In genomic region chr3:51995346-51996156, GRCh38 we compare ENCODE assay signal across 8 cellular contexts. TPM values are rescaled to one million over a fixed set of nuclear protein-coding genes. Genes with fewer than 3 reads are reported as not detected.
DNase-seq lines count a peak whose midpoint lies in the region; ATAC-seq and TF ChIP-seq lines count a peak whose summit lies in the region.

RPL29 (minus strand) TSS chr3:51995895; CDS start chr3:51995461, 434 bp downstream.

- peak within 1 kb of the TSS; percentile 92 for H3K27ac ChIP-seq in temporal lobe (ENCODE audit: low read depth, low read length)

- TF ChIP-seq CTCF in GM06990 (IDR thresholded peaks at IDR 0.05; ENCODE audit: insufficient read depth, low read length, poor library complexity, severe bottlenecking) (no peak), omental fat pad (IDR thresholded peaks at IDR 0.05) (no peak)

- H3K4me3 ChIP-seq in GM06990 (replicated peaks; ENCODE audit: low read depth, low read length), result peak within 1 kb of the TSS; percentile 99

- H3K36me3 ChIP-seq in GM06990 (ENCODE audit: control insufficient read depth, insufficient read depth, low read length), result peaks cover 20% of the 10 kb centered on the region

- peak; percentile 73 for ATAC-seq in HG02571 (IDR thresholded peaks at IDR 0.05; ENCODE audit: unreplicated experiment)
- peak; percentile 91 for ATAC-seq in SK-N-SH treated with all-trans-retinoic acid at 6 μM for 48 hours
- ATAC-seq in omental fat pad (ENCODE audit: low FRiP score), result peak; percentile 97

- DNase-seq in GM06990 (ENCODE audit: extremely low read depth, insufficient read length) (peak; percentile 88), NCI-H1048 (lab: John Stamatoyannopoulos, UW) (peak; percentile 87), globus pallidus (ENCODE audit: low spot score) (peak; percentile 93), omental fat pad (ENCODE audit: low spot score) (peak; percentile 51)
- peak; percentile 92 for DNase-seq in activated naive CD4-positive, alpha-beta T cell treated with anti-CD3 and anti-CD28 coated beads, Interleukin-2, amount 50 U/mL, for 16 hours

- no peaks in the 10 kb centered on the region for H3K27me3 ChIP-seq in GM06990 (replicated peaks; ENCODE audit: control insufficient read depth, insufficient read depth, low read length)

TF ChIP-seq in SK-N-SH treated with all-trans-retinoic acid at 6 μM for 48 hours, 23 proteins besides CTCF, POLR2A, EP300 and RAD21:
- TF ChIP-seq TOX (CRISPR knock-in tag; IDR thresholded peaks at IDR 0.05; ENCODE audit: borderline replicate concordance) (no peak), PATZ1 (CRISPR knock-in tag; IDR thresholded peaks at IDR 0.05; ENCODE audit: borderline replicate concordance) (0 out of 2 replicates have a peak, but pooled peaks have one; percentile 13)

RNA-seq across cellular contexts. Expression of gene RPL29, which starts in this region (rescaled TPM):
- total RNA-seq in omental fat pad (1,000 to 10,000 TPM; 1,723 to 2,189 (median 1,972) TPM), temporal lobe (619 TPM)

Comparison
In these comparisons a context has a peak if more than half of its experiments do, and no peak if none do; other contexts are left out.
1. Peak in every context shown above with its lines: DNase-seq, ATAC-seq, H3K4me3 ChIP-seq and H3K27ac ChIP-seq.